In genomic region chr1:61318319-61319125, GRCh38 we compare ENCODE assay signal across 1 cellular context.
A peak's percentile ranks its signal among the peaks of the same experiment; 100 is the strongest.
TF ChIP-seq lines count a peak whose summit lies in the region.

No MANE protein-coding gene starts in this region.

TF ChIP-seq in GM12878, 131 proteins besides CTCF, POLR2A, EP300 and RAD21 (continued from another document and continues in another):
- no peak for TF ChIP-seq ZBTB40 (IDR thresholded peaks at IDR 0.05; ENCODE audit: borderline replicate concordance)
- 0 out of 2 replicates have a peak, but pooled peaks have one; percentile 73 for TF ChIP-seq TCF3 (IDR thresholded peaks at IDR 0.05; ENCODE audit: borderline replicate concordance, insufficient read depth, low read depth, low read length)
- no peak for TF ChIP-seq ESRRA (IDR thresholded peaks at IDR 0.05; ENCODE audit: low read length)
- TF ChIP-seq MTA2 (IDR thresholded peaks at IDR 0.05; ENCODE audit: low read depth), result peak; percentile 65; the same call in 1 of the 2 replicates
- TF ChIP-seq RELA (IDR thresholded peaks at IDR 0.05; ENCODE audit: borderline replicate concordance, partially characterized antibody), result no peak
- TF ChIP-seq RCOR1 (conservative IDR thresholded peaks at IDR 0.05; ENCODE audit: low read depth, low read length), result no peak
- no peak for TF ChIP-seq NFXL1 (IDR thresholded peaks at IDR 0.05; ENCODE audit: borderline replicate concordance)
- TF ChIP-seq MYB (IDR thresholded peaks at IDR 0.05; ENCODE audit: borderline replicate concordance, low read depth, low read length), result no peak
- no peak for TF ChIP-seq JUND (IDR thresholded peaks at IDR 0.05; ENCODE audit: low read depth, low read length)
- TF ChIP-seq ATF7 (IDR thresholded peaks at IDR 0.05; ENCODE audit: low read depth), result no peak
- no peak for TF ChIP-seq ZNF687 (IDR thresholded peaks at IDR 0.05)
- no peak for TF ChIP-seq ZBTB11 (CRISPR knock-in tag; IDR thresholded peaks at IDR 0.05)
- TF ChIP-seq CEBPZ (IDR thresholded peaks at IDR 0.05; ENCODE audit: low read depth, low read length), result no peak
- TF ChIP-seq RUNX3 (IDR thresholded peaks at IDR 0.05; ENCODE audit: low read length), result peak; percentile 98
- TF ChIP-seq PAX8 (IDR thresholded peaks at IDR 0.05), result no peak
- TF ChIP-seq LARP7 (IDR thresholded peaks at IDR 0.05), result no peak
- TF ChIP-seq E2F4 (IDR thresholded peaks at IDR 0.05; ENCODE audit: low read depth, low read length), result no peak
- no peak for TF ChIP-seq SMAD1 (IDR thresholded peaks at IDR 0.05; ENCODE audit: low read depth, partially characterized antibody)
- no peak for TF ChIP-seq NKRF (conservative IDR thresholded peaks at IDR 0.05)
- no peak for TF ChIP-seq HCFC1 (IDR thresholded peaks at IDR 0.05; ENCODE audit: low read length)
- TF ChIP-seq STAT1 (conservative IDR thresholded peaks at IDR 0.05), result no peak
- 0 out of 2 replicates have a peak, but pooled peaks have one; percentile 36 for TF ChIP-seq TCF12 (IDR thresholded peaks at IDR 0.05; ENCODE audit: low read depth, low read length)
- TF ChIP-seq EGR1 (IDR thresholded peaks at IDR 0.05; ENCODE audit: borderline replicate concordance in 1 of 2, low read depth in 2 of 2, low read length in 2 of 2), result no peak
- no peak for TF ChIP-seq ZNF207 (IDR thresholded peaks at IDR 0.05; ENCODE audit: borderline replicate concordance)
- TF ChIP-seq BCL3 (IDR thresholded peaks at IDR 0.05; ENCODE audit: borderline replicate concordance, insufficient read depth, low read depth, low read length, poor library complexity, severe bottlenecking), result peak; percentile 68
- no peak for TF ChIP-seq POLR2AphosphoS5 (IDR thresholded peaks at IDR 0.05; ENCODE audit: low read length)
- TF ChIP-seq RFX5 (IDR thresholded peaks at IDR 0.05; ENCODE audit: low read depth, low read length), result no peak
- no peak for TF ChIP-seq YBX1 (IDR thresholded peaks at IDR 0.05)
- peak; percentile 55; the same call in 1 of the 2 replicates for TF ChIP-seq ZNF217 (IDR thresholded peaks at IDR 0.05)
- no peak for TF ChIP-seq ZNF592 (IDR thresholded peaks at IDR 0.05)
- 0 out of 2 replicates have a peak, but pooled peaks have one; percentile 41 for TF ChIP-seq TCF7 (IDR thresholded peaks at IDR 0.05; ENCODE audit: borderline replicate concordance)
- TF ChIP-seq ZNF274 (IDR thresholded peaks at IDR 0.05; ENCODE audit: insufficient read depth, insufficient read length), result no peak
- TF ChIP-seq CBX5 (IDR thresholded peaks at IDR 0.05; ENCODE audit: low read depth), result peak; percentile 67; the same call in 1 of the 2 replicates
